16 cellular contexts compared by ENCODE assay signal in genomic region chr4:88616275-88616996, GRCh38. TPM values are rescaled to one million over a fixed set of nuclear protein-coding genes. Genes with fewer than 3 reads are reported as not detected.
DNase-seq lines count a peak whose midpoint lies in the region; ATAC-seq and TF ChIP-seq lines count a peak whose summit lies in the region.
"Had no signal": no experiment of that assay in that cellular context is flagged by ENCODE, and none has a peak within 500 bp of the region (broad histone marks: within the 10 kb centered on the region; RNA-seq: fewer than 3 reads in every experiment).

No MANE protein-coding gene starts in this region.

- CTCF ChIA-PET in MCF 10A (lab: Yijun Ruan, JAX) = interaction anchor here (0.6 to 3.1 kb wide), 4 partner anchors 9 to 161 kb away, joined by 3 to 12 read pairs (median 4); no protein-coding TSS in a partner anchor

- peaks cover 9 to 10% of the 10 kb centered on the region in 2 donors for H3K4me1 ChIP-seq in breast epithelium

- no peaks in the 10 kb centered on the region for H3K36me3 Mint-ChIP-seq in MCF 10A (ENCODE audit: insufficient read depth, unreplicated experiment)
- H3K36me3 Mint-ChIP-seq in activated T-helper 2 cell treated with anti-CD3 and anti-CD28 coated beads, Interferon-gamma antibody, Interleukin-2, Interleukin-4, amounts not matched to agents 10 μg/mL and 5 μg/mL and 100 μg/mL, durations not matched to agents 14 hours and 24 hours and 36 hours (ENCODE audit: low read depth) = peaks cover 17% of the 10 kb centered on the region

- H3K4me3 ChIP-seq in breast epithelium = no peak overlapping the region

- no peak overlapping the region for H3K27ac ChIP-seq in breast epithelium

- intact Hi-C loops in MCF 10A (cut with micrococcal nuclease) = no loop called here
- intact Hi-C loops in breast epithelium (cut with DNase I; ENCODE audit: low total_unique reads) = no loop called here
- intact Hi-C loops in activated T-helper 2 cell treated with anti-CD3 and anti-CD28 coated beads, Interferon-gamma antibody, Interleukin-2, Interleukin-4, amounts not matched to agents 10 μg/mL and 5 μg/mL and 100 μg/mL, durations not matched to agents 14 hours and 24 hours and 36 hours (cut with micrococcal nuclease) = no loop called here

- TF ChIP-seq CTCF in MCF 10A (IDR thresholded peaks at IDR 0.05; ENCODE audit: unreplicated experiment) (no peak), breast epithelium (IDR thresholded peaks at IDR 0.05) (no peak)

- no peak overlapping the region for H3K4me3 Mint-ChIP-seq in MCF 10A (ENCODE audit: unreplicated experiment)
- no peak overlapping the region for H3K4me3 Mint-ChIP-seq in activated T-helper 2 cell treated with anti-CD3 and anti-CD28 coated beads, Interferon-gamma antibody, Interleukin-2, Interleukin-4, amounts not matched to agents 10 μg/mL and 5 μg/mL and 100 μg/mL, durations not matched to agents 14 hours and 24 hours and 36 hours (ENCODE audit: low read depth)
- H3K4me3 Mint-ChIP-seq: activated CD4-positive, alpha-beta memory T cell treated with anti-CD3 and anti-CD28 coated beads, Interleukin-2, amount 10 ng/mL, durations not matched to agents 7 days and 5 days; memory B cell; T-helper 17 cell had no signal

- peaks cover 55% of the 10 kb centered on the region for H3K4me1 Mint-ChIP-seq in MCF 10A (ENCODE audit: insufficient read depth, unreplicated experiment)
- H3K4me1 Mint-ChIP-seq in activated T-helper 2 cell treated with anti-CD3 and anti-CD28 coated beads, Interferon-gamma antibody, Interleukin-2, Interleukin-4, amounts not matched to agents 10 μg/mL and 5 μg/mL and 100 μg/mL, durations not matched to agents 14 hours and 24 hours and 36 hours (ENCODE audit: low read depth) = peaks cover 28% of the 10 kb centered on the region

- peaks cover 7% of the 10 kb centered on the region for H3K9me3 Mint-ChIP-seq in MCF 10A (ENCODE audit: unreplicated experiment)
- H3K9me3 Mint-ChIP-seq in activated T-helper 2 cell treated with anti-CD3 and anti-CD28 coated beads, Interferon-gamma antibody, Interleukin-2, Interleukin-4, amounts not matched to agents 10 μg/mL and 5 μg/mL and 100 μg/mL, durations not matched to agents 14 hours and 24 hours and 36 hours = no peaks in the 10 kb centered on the region
- H3K9me3 Mint-ChIP-seq: activated CD4-positive, alpha-beta memory T cell treated with anti-CD3 and anti-CD28 coated beads, Interleukin-2, amount 10 ng/mL, durations not matched to agents 7 days and 5 days; memory B cell had no signal

- BruUV-seq in MCF 10A (replicated peaks; lab: Mats Ljungman, UMichigan) = TSS peak; percentile 20

- ATAC-seq in SK-N-SH treated with all-trans-retinoic acid at 6 μM for 48 hours (peak; percentile 68), GM21619 (IDR thresholded peaks at IDR 0.05; ENCODE audit: unreplicated experiment) (no peak)
- ATAC-seq: T-helper 17 cell had no signal

- no peaks in the 10 kb centered on the region for H3K36me3 ChIP-seq in breast epithelium

- no peak for TF ChIP-seq POLR2A in breast epithelium (IDR thresholded peaks at IDR 0.05)

- H3K27me3 Mint-ChIP-seq in MCF 10A (ENCODE audit: insufficient read depth, unreplicated experiment) = no peaks in the 10 kb centered on the region
- no peaks in the 10 kb centered on the region for H3K27me3 Mint-ChIP-seq in activated T-helper 2 cell treated with anti-CD3 and anti-CD28 coated beads, Interferon-gamma antibody, Interleukin-2, Interleukin-4, amounts not matched to agents 10 μg/mL and 5 μg/mL and 100 μg/mL, durations not matched to agents 14 hours and 24 hours and 36 hours (ENCODE audit: low read depth)
- H3K27me3 Mint-ChIP-seq: activated CD4-positive, alpha-beta memory T cell treated with anti-CD3 and anti-CD28 coated beads, Interleukin-2, amount 10 ng/mL, durations not matched to agents 7 days and 5 days; memory B cell; progenitor cell of endocrine pancreas; T-helper 17 cell had no signal

- peak overlapping the region; percentile 55 for H3K27ac Mint-ChIP-seq in MCF 10A (ENCODE audit: low read depth, unreplicated experiment)
- no peak overlapping the region for H3K27ac Mint-ChIP-seq in activated T-helper 2 cell treated with anti-CD3 and anti-CD28 coated beads, Interferon-gamma antibody, Interleukin-2, Interleukin-4, amounts not matched to agents 10 μg/mL and 5 μg/mL and 100 μg/mL, durations not matched to agents 14 hours and 24 hours and 36 hours
- H3K27ac Mint-ChIP-seq: activated CD4-positive, alpha-beta memory T cell treated with anti-CD3 and anti-CD28 coated beads, Interleukin-2, amount 10 ng/mL, durations not matched to agents 7 days and 5 days; progenitor cell of endocrine pancreas had no signal

- DNase-seq in MCF 10A (ENCODE audit: unreplicated experiment) (peak; percentile 87), breast epithelium (ENCODE audit: low spot score in 2 of 2) (no peak), fibroblast of the conjunctiva (ENCODE audit: low read depth) (peak; percentile 91), superior temporal gyrus (ENCODE audit: extremely low spot score) (peak; percentile 44), mucosa of gallbladder (ENCODE audit: low spot score) (no peak)
- DNase-seq in activated T-helper 2 cell treated with anti-CD3 and anti-CD28 coated beads, Interferon-gamma antibody, Interleukin-2, Interleukin-4, amounts not matched to agents 10 μg/mL and 5 μg/mL and 100 μg/mL, durations not matched to agents 14 hours and 24 hours and 36 hours (ENCODE audit: low spot score) = no peak
- DNase-seq: 8988T; activated CD4-positive, alpha-beta memory T cell treated with anti-CD3 and anti-CD28 coated beads, Interleukin-2, amount 10 ng/mL, durations not matched to agents 7 days and 5 days; activated naive CD4-positive, alpha-beta T cell; dermis blood vessel endothelial cell; DMS79; T-helper 17 cell had no signal

- no peaks in the 10 kb centered on the region for H3K27me3 ChIP-seq in breast epithelium

- POLR2A ChIA-PET in MCF 10A (lab: Yijun Ruan, JAX) = interaction anchor here (0.6 to 11.5 kb wide), 7 partner anchors 13 to 1081 kb away, joined by 3 to 199 read pairs (median 9); partner anchors contain the start of genes HERC3 and PPM1K

- no peaks in the 10 kb centered on the region for H3K9me3 ChIP-seq in breast epithelium

TF ChIP-seq in SK-N-SH treated with all-trans-retinoic acid at 6 μM for 48 hours, 23 proteins besides CTCF, POLR2A, EP300 and RAD21:
- TF ChIP-seq ZFP3 (CRISPR knock-in tag; IDR thresholded peaks at IDR 0.05) = no peak
- no peak for TF ChIP-seq ZFP30 (CRISPR knock-in tag; IDR thresholded peaks at IDR 0.05)
- peak; percentile 74 for TF ChIP-seq ISL1 (CRISPR knock-in tag; IDR thresholded peaks at IDR 0.05)

RNA-seq across cellular contexts. Expression of gene HERC3, which starts 24.2 kb away (rescaled TPM):
- 34.9 and 64.0 TPM in 2 replicates for total RNA-seq in MCF 10A (2022)
- 10 to 100 TPM; 34.1 to 60.9 (median 35.4) TPM for total RNA-seq in breast epithelium
- total RNA-seq in activated T-helper 2 cell treated with anti-CD3 and anti-CD28 coated beads, Interferon-gamma antibody, Interleukin-2, Interleukin-4, amounts not matched to agents 10 μg/mL and 5 μg/mL and 100 μg/mL, durations not matched to agents 14 hours and 24 hours and 36 hours = 18.9 and 22.1 TPM in 2 replicates
- 41.0 TPM for total RNA-seq in mucosa of gallbladder

Comparison
In these comparisons a context has a peak if more than half of its experiments do, and no peak if none do; other contexts are left out.
1. DNase-seq: peak in MCF 10A (single experiment), fibroblast of the conjunctiva (single experiment) and superior temporal gyrus (single experiment); none in breast epithelium (0 of 2), activated T-helper 2 cell treated with anti-CD3 and anti-CD28 coated beads, Interferon-gamma antibody, Interleukin-2, Interleukin-4, amounts not matched to agents 10 μg/mL and 5 μg/mL and 100 μg/mL, durations not matched to agents 14 hours and 24 hours and 36 hours (single experiment) and mucosa of gallbladder (single experiment).